9 cellular contexts compared by ENCODE assay signal in genomic region chr3:46925585-46925934, GRCh38. TPM values are rescaled to one million over a fixed set of nuclear protein-coding genes. Genes with fewer than 3 reads are reported as not detected.
A peak's percentile ranks its signal among the peaks of the same experiment; 100 is the strongest.
DNase-seq lines count a peak whose midpoint lies in the region; ATAC-seq and TF ChIP-seq lines count a peak whose summit lies in the region.
"Had no signal": no experiment of that assay in that cellular context is flagged by ENCODE, and none has a peak within 500 bp of the region (broad histone marks: within the 10 kb centered on the region; RNA-seq: fewer than 3 reads in every experiment).

No MANE protein-coding gene starts in this region.

- TF ChIP-seq CTCF in GM13976 (IDR thresholded peaks at IDR 0.05; ENCODE audit: borderline replicate concordance, control extremely low read depth, extremely low read depth, insufficient read depth, missing control alignments) = no peak

- H3K27me3 Mint-ChIP-seq in stimulated activated naive CD8-positive, alpha-beta T cell treated with anti-CD3 and anti-CD28 coated beads, Interleukin-15, Interleukin-2, amounts not matched to agents 100 ng/mL and 50 ng/mL, for 24 hours = no peaks in the 10 kb centered on the region
- no peaks in the 10 kb centered on the region for H3K27me3 Mint-ChIP-seq in stimulated activated naive CD8-positive, alpha-beta T cell treated with anti-CD3 and anti-CD28 coated beads, Interleukin-15, amount 100 ng/mL, for 72 hours
- no peaks in the 10 kb centered on the region for H3K27me3 Mint-ChIP-seq in effector memory CD8-positive, alpha-beta T cell
- H3K27me3 Mint-ChIP-seq in naive B cell = no peaks in the 10 kb centered on the region

- H3K4me1 Mint-ChIP-seq in stimulated activated naive CD8-positive, alpha-beta T cell treated with anti-CD3 and anti-CD28 coated beads, Interleukin-15, Interleukin-2, amounts not matched to agents 100 ng/mL and 50 ng/mL, for 24 hours (ENCODE audit: low read depth) = peaks cover 44% of the 10 kb centered on the region
- H3K4me1 Mint-ChIP-seq in stimulated activated naive CD8-positive, alpha-beta T cell treated with anti-CD3 and anti-CD28 coated beads, Interleukin-15, amount 100 ng/mL, for 72 hours = peaks cover 57% of the 10 kb centered on the region
- H3K4me1 Mint-ChIP-seq in effector memory CD8-positive, alpha-beta T cell (ENCODE audit: low read depth in 2 of 2) = peaks cover 47 to 49% of the 10 kb centered on the region in 2 donors
- peaks cover 56 to 71% (median 68%) of the 10 kb centered on the region in 3 donors for H3K4me1 Mint-ChIP-seq in naive B cell

- no peaks in the 10 kb centered on the region for H3K9me3 Mint-ChIP-seq in stimulated activated naive CD8-positive, alpha-beta T cell treated with anti-CD3 and anti-CD28 coated beads, Interleukin-15, Interleukin-2, amounts not matched to agents 100 ng/mL and 50 ng/mL, for 24 hours
- peaks cover 0 to 12% of the 10 kb centered on the region in 2 donors for H3K9me3 Mint-ChIP-seq in stimulated activated naive CD8-positive, alpha-beta T cell treated with anti-CD3 and anti-CD28 coated beads, Interleukin-15, amount 100 ng/mL, for 72 hours
- H3K9me3 Mint-ChIP-seq in effector memory CD8-positive, alpha-beta T cell = peaks cover 4 to 13% of the 10 kb centered on the region in 2 donors
- H3K9me3 Mint-ChIP-seq in naive B cell = peaks cover 0 to 8% (median 6%) of the 10 kb centered on the region in 7 donors

- peaks cover 60% of the 10 kb centered on the region for H3K36me3 Mint-ChIP-seq in stimulated activated naive CD8-positive, alpha-beta T cell treated with anti-CD3 and anti-CD28 coated beads, Interleukin-15, Interleukin-2, amounts not matched to agents 100 ng/mL and 50 ng/mL, for 24 hours (ENCODE audit: low read depth)
- peaks cover 43% of the 10 kb centered on the region for H3K36me3 Mint-ChIP-seq in effector memory CD8-positive, alpha-beta T cell (ENCODE audit: insufficient read depth)
- peaks cover 13 to 15% of the 10 kb centered on the region in 2 donors for H3K36me3 Mint-ChIP-seq in naive B cell

- H3K4me3 Mint-ChIP-seq in stimulated activated naive CD8-positive, alpha-beta T cell treated with anti-CD3 and anti-CD28 coated beads, Interleukin-15, Interleukin-2, amounts not matched to agents 100 ng/mL and 50 ng/mL, for 24 hours = no peak overlapping the region
- H3K4me3 Mint-ChIP-seq in stimulated activated naive CD8-positive, alpha-beta T cell treated with anti-CD3 and anti-CD28 coated beads, Interleukin-15, amount 100 ng/mL, for 72 hours = no peak overlapping the region
- H3K4me3 Mint-ChIP-seq in effector memory CD8-positive, alpha-beta T cell = peak overlapping the region; percentile 46 to 72
- H3K4me3 Mint-ChIP-seq in naive B cell = peak overlapping the region; percentile 70 to 97 (median 88)

- H3K27ac Mint-ChIP-seq in stimulated activated naive CD8-positive, alpha-beta T cell treated with anti-CD3 and anti-CD28 coated beads, Interleukin-15, Interleukin-2, amounts not matched to agents 100 ng/mL and 50 ng/mL, for 24 hours = peak overlapping the region; percentile 28
- peak overlapping the region in 1 of 2 donors; percentile 42 for H3K27ac Mint-ChIP-seq in stimulated activated naive CD8-positive, alpha-beta T cell treated with anti-CD3 and anti-CD28 coated beads, Interleukin-15, amount 100 ng/mL, for 72 hours
- peak overlapping the region; percentile 95 to 96 for H3K27ac Mint-ChIP-seq in effector memory CD8-positive, alpha-beta T cell
- H3K27ac Mint-ChIP-seq in naive B cell = peak overlapping the region; percentile 80 to 98 (median 93)

- in situ Hi-C loops in GM13976 (cut with MboI; ENCODE audit: low sequenced_read_pairs, unreplicated experiment) = no loop called here

- no peak for ATAC-seq in stimulated activated naive CD8-positive, alpha-beta T cell treated with anti-CD3 and anti-CD28 coated beads, Interleukin-15, amount 100 ng/mL, for 72 hours
- no peak for ATAC-seq in effector memory CD8-positive, alpha-beta T cell (replicated peaks)
- ATAC-seq in naive B cell (ENCODE audit: low read depth in 2 of 2) (no peak), GM18511 (IDR thresholded peaks at IDR 0.05; ENCODE audit: unreplicated experiment) (no peak), GM21381 (IDR thresholded peaks at IDR 0.05; ENCODE audit: unreplicated experiment) (no peak)
- ATAC-seq: Panc1 had no signal

- DNase-seq in stimulated activated naive CD8-positive, alpha-beta T cell treated with anti-CD3 and anti-CD28 coated beads, Interleukin-15, amount 100 ng/mL, for 72 hours = no peak
- no peak for DNase-seq in effector memory CD8-positive, alpha-beta T cell
- no peak for DNase-seq in naive B cell
- DNase-seq in germinal center (ENCODE audit: low spot score) = no peak
- no peak for DNase-seq in GM13976 (ENCODE audit: low spot score)

RNA-seq across cellular contexts. Expression of gene PTH1R, which starts 48.0 kb away (rescaled TPM):
- not detected for polyA plus RNA-seq in naive B cell (ENCODE audit: low read depth in 6 of 6)

RNA-seq across cellular contexts. Expression of gene CCDC12, which starts 51.0 kb away (rescaled TPM):
- polyA plus RNA-seq in naive B cell (ENCODE audit: low read depth in 6 of 6) = 100 to 1,000 TPM; 119 to 157 (median 123) TPM

RNA-seq across cellular contexts. Expression of gene NBEAL2, which starts 53.9 kb away (rescaled TPM):
- polyA plus RNA-seq in naive B cell (ENCODE audit: low read depth in 6 of 6) = 1 to 10 TPM in 4 of 6 donors, under 1 TPM in 1, not detected in 1; 0.34 to 2.2 (median 1.5) TPM

Comparison
In these comparisons a context has a peak if more than half of its experiments do, and no peak if none do; other contexts are left out.
1. H3K4me3 Mint-ChIP-seq: peak in effector memory CD8-positive, alpha-beta T cell (2 of 2) and naive B cell (8 of 8); none in stimulated activated naive CD8-positive, alpha-beta T cell treated with anti-CD3 and anti-CD28 coated beads, Interleukin-15, Interleukin-2, amounts not matched to agents 100 ng/mL and 50 ng/mL, for 24 hours (single experiment) and stimulated activated naive CD8-positive, alpha-beta T cell treated with anti-CD3 and anti-CD28 coated beads, Interleukin-15, amount 100 ng/mL, for 72 hours (0 of 2).